Comparison of ENCODE assay signal across 3 cellular contexts in genomic region chr7:31950101-31950755, GRCh38.
TF ChIP-seq lines count a peak whose summit lies in the region.

No MANE protein-coding gene starts in this region.

TF ChIP-seq in SK-N-SH, 30 proteins besides CTCF, POLR2A, EP300 and RAD21:
- TF ChIP-seq CHD2 (IDR thresholded peaks at IDR 0.05; ENCODE audit: low read length, partially characterized antibody) (no peak), FOXM1 (IDR thresholded peaks at IDR 0.05; ENCODE audit: low read depth) (no peak), TCF12 (IDR thresholded peaks at IDR 0.05) (0 out of 2 replicates have a peak, but pooled peaks have one; percentile 8)

TF ChIP-seq in SK-N-SH treated with all-trans-retinoic acid at 6 μM for 48 hours, 23 proteins besides CTCF, POLR2A, EP300 and RAD21:
- no peak for TF ChIP-seq ZNF565 (CRISPR knock-in tag; conservative IDR thresholded peaks at IDR 0.05; ENCODE audit: low read depth)
- TF ChIP-seq, protein P1, sequence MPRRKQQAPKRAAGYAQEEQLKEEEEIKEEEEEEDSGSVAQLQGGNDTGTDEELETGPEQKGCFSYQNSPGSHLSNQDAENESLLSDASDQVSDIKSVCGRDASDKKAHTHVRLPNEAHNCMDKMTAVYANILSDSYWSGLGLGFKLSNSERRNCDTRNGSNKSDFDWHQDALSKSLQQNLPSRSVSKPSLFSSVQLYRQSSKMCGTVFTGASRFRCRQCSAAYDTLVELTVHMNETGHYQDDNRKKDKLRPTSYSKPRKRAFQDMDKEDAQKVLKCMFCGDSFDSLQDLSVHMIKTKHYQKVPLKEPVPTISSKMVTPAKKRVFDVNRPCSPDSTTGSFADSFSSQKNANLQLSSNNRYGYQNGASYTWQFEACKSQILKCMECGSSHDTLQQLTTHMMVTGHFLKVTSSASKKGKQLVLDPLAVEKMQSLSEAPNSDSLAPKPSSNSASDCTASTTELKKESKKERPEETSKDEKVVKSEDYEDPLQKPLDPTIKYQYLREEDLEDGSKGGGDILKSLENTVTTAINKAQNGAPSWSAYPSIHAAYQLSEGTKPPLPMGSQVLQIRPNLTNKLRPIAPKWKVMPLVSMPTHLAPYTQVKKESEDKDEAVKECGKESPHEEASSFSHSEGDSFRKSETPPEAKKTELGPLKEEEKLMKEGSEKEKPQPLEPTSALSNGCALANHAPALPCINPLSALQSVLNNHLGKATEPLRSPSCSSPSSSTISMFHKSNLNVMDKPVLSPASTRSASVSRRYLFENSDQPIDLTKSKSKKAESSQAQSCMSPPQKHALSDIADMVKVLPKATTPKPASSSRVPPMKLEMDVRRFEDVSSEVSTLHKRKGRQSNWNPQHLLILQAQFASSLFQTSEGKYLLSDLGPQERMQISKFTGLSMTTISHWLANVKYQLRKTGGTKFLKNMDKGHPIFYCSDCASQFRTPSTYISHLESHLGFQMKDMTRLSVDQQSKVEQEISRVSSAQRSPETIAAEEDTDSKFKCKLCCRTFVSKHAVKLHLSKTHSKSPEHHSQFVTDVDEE (CRISPR knock-in tag; IDR thresholded peaks at IDR 0.05) = no peak

TF ChIP-seq in IMR-90, 13 proteins besides CTCF, POLR2A, EP300 and RAD21:
- TF ChIP-seq SMC3 (IDR thresholded peaks at IDR 0.05; ENCODE audit: low read depth, low read length) (no peak), MAFK (IDR thresholded peaks at IDR 0.05; ENCODE audit: low read depth, low read length) (no peak), MAZ (IDR thresholded peaks at IDR 0.05; ENCODE audit: borderline replicate concordance, low read depth, low read length) (no peak), NFE2L2 (IDR thresholded peaks at IDR 0.05; ENCODE audit: low read depth, low read length) (no peak), RFX5 (IDR thresholded peaks at IDR 0.05; ENCODE audit: low read depth, low read length) (no peak), BHLHE40 (IDR thresholded peaks at IDR 0.05; ENCODE audit: low read depth, low read length) (no peak), MXI1 (IDR thresholded peaks at IDR 0.05; ENCODE audit: borderline replicate concordance, low read depth, low read length) (no peak), FOS (IDR thresholded peaks at IDR 0.05; ENCODE audit: low read depth, low read length) (no peak), CEBPB (IDR thresholded peaks at IDR 0.05; ENCODE audit: low read depth, low read length) (no peak), CHD1 (IDR thresholded peaks at IDR 0.05; ENCODE audit: low read depth, low read length) (no peak), RCOR1 (IDR thresholded peaks at IDR 0.05; ENCODE audit: insufficient replicate concordance, low read length) (no peak), USF2 (IDR thresholded peaks at IDR 0.05; ENCODE audit: low read depth, low read length) (no peak)
- TF ChIP-seq, protein P2, sequence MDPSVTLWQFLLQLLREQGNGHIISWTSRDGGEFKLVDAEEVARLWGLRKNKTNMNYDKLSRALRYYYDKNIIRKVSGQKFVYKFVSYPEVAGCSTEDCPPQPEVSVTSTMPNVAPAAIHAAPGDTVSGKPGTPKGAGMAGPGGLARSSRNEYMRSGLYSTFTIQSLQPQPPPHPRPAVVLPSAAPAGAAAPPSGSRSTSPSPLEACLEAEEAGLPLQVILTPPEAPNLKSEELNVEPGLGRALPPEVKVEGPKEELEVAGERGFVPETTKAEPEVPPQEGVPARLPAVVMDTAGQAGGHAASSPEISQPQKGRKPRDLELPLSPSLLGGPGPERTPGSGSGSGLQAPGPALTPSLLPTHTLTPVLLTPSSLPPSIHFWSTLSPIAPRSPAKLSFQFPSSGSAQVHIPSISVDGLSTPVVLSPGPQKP (IDR thresholded peaks at IDR 0.05; ENCODE audit: borderline replicate concordance, low read depth, low read length) = no peak
